In genomic region chr12:95395706-95396105, GRCh38 we compare ENCODE assay signal across 8 cellular contexts.
"Had no signal": no experiment of that assay in that cellular context is flagged by ENCODE, and none has a peak within 500 bp of the region (broad histone marks: within the 10 kb centered on the region; RNA-seq: fewer than 3 reads in every experiment).

No MANE protein-coding gene starts in this region.

- H3K27ac ChIP-seq: GM23248, HL-60 had no signal

- ATAC-seq: HCT116, HepG2 had no signal

- H3K9ac ChIP-seq: GM23248 had no signal

- H3K36me3 ChIP-seq: HAP-1 had no signal

- H3K4me3 ChIP-seq: GM23248, HAP-1 had no signal

- H2AFZ ChIP-seq: GM23248 had no signal

- DNase-seq: GM23248, GOT3, H7, HFFc6 had no signal

- H3K4me1 ChIP-seq: HAP-1 had no signal
